Comparison of ENCODE assay signal across 14 cellular contexts in genomic region chr3:173748140-173748539, GRCh38.
"Had no signal": no experiment of that assay in that cellular context is flagged by ENCODE, and none has a peak within 500 bp of the region (broad histone marks: within the 10 kb centered on the region; RNA-seq: fewer than 3 reads in every experiment).

No MANE protein-coding gene starts in this region.

- ATAC-seq: esophagus mucosa; left lung; mucosa of descending colon; naive thymus-derived CD4-positive, alpha-beta T cell; pancreas; stimulated activated effector memory CD8-positive, alpha-beta T cell treated with anti-CD3 and anti-CD28 coated beads, Interleukin-12 subunit alpha, Interleukin-12 subunit beta, amount 100 ng/mL, for 72 hours had no signal

- H3K4me3 ChIP-seq: breast epithelium, left lung, mucosa of descending colon, pancreas had no signal

- H3K27ac ChIP-seq: breast epithelium, left lung, pancreas had no signal

- H3K4me1 ChIP-seq: breast epithelium, left lung, pancreas had no signal

- H3K27me3 ChIP-seq: breast epithelium, left lung, pancreas had no signal

- H3K36me3 ChIP-seq: breast epithelium, left lung, pancreas had no signal

- DNase-seq: activated CD4-positive, CD25-positive, alpha-beta regulatory T cell treated with anti-CD3 and anti-CD28 coated beads, Interleukin-2, amount 50 U/mL, for 72 hours; activated naive CD4-positive, alpha-beta T cell; activated naive CD8-positive, alpha-beta T cell treated with anti-CD3 and anti-CD28 coated beads, Interleukin-2, amount 10 ng/mL, durations not matched to agents 7 days and 5 days; activated T-cell treated with anti-CD3 and anti-CD28 coated beads for 4 hours; cerebellar nuclear complex; hippocampal formation; kidney; left lung; mucosa of descending colon; naive thymus-derived CD4-positive, alpha-beta T cell; pancreas had no signal

- H3K9me3 ChIP-seq: breast epithelium, left lung, mucosa of descending colon, pancreas had no signal
